In the genomic region with DNA sequence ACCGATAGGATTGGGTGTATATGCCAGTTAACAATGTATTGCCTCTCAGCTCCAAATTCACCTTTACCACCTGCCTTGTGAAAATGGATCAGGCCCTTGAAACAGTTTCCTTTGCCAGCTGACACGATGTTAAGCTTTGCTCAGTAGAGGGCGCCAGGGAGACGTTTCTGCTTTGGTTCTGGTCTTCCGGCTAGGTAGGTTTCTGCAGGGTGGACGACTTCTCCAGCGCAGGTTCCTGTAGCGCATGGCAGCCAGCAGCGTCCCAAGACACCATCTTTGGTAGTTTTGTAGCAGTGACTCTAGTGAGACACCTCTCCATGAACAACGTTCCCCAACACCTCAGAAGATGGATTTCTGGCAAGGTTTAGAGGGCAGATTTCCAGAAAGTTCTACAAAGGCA, we compare ENCODE assay signal across 8 cellular contexts. TPM values are rescaled to one million over a fixed set of nuclear protein-coding genes. Genes with fewer than 3 reads are reported as not detected.
DNase-seq lines count a peak whose midpoint lies in the region; ATAC-seq and TF ChIP-seq lines count a peak whose summit lies in the region.

No MANE protein-coding gene starts in this region.

- H3K4me3 Mint-ChIP-seq in activated CD4-positive, alpha-beta T cell treated with anti-CD3 and anti-CD28 coated beads for 36 hours, result no peak overlapping the region
- H3K4me3 Mint-ChIP-seq in activated naive CD8-positive, alpha-beta T cell treated with anti-CD3 and anti-CD28 coated beads, Interleukin-2, amount 50 U/mL, for 24 hours, result no peak overlapping the region
- H3K4me3 Mint-ChIP-seq in progenitor cell of endocrine pancreas (ENCODE audit: low read depth), result no peak overlapping the region

- peak; percentile 66 for ATAC-seq in activated CD4-positive, alpha-beta T cell treated with anti-CD3 and anti-CD28 coated beads for 36 hours
- ATAC-seq in activated naive CD8-positive, alpha-beta T cell treated with anti-CD3 and anti-CD28 coated beads, Interleukin-2, amount 50 U/mL, for 24 hours, result no peak
- ATAC-seq in GM18870 (IDR thresholded peaks at IDR 0.05; ENCODE audit: unreplicated experiment) (no peak), GM21529 (IDR thresholded peaks at IDR 0.05; ENCODE audit: unreplicated experiment) (no peak)

- CTCF ChIA-PET in activated CD4-positive, alpha-beta T cell treated with anti-CD3 and anti-CD28 coated beads for 36 hours (lab: Charles Lee), result interaction anchor here (0.6 to 2.5 kb wide), 8 partner anchors 9 to 1076 kb away, joined by 3 to 10 read pairs (median 4); no protein-coding TSS in a partner anchor

- DNase-seq in activated CD4-positive, alpha-beta T cell treated with anti-CD3 and anti-CD28 coated beads for 36 hours, result peak; percentile 66
- DNase-seq in activated CD4-positive, alpha-beta T cell treated with anti-CD3 and anti-CD28 coated beads, Interleukin-2, amount 50 U/mL, for 1 hour, result no peak
- DNase-seq in HL-60 (ENCODE audit: low read depth in 1 of 2, low spot score in 1 of 2), result no peak
- peak; percentile 41 for DNase-seq in activated naive CD8-positive, alpha-beta T cell treated with anti-CD3 and anti-CD28 coated beads, Interleukin-2, amount 50 U/mL, for 24 hours
- DNase-seq in progenitor cell of endocrine pancreas (ENCODE audit: low spot score, unreplicated experiment), result no peak
- no peak for DNase-seq in DMS153 treated with DMSO at 0.1 percent for 48 hours (lab: John Stamatoyannopoulos, UW; ENCODE audit: unreplicated experiment)

- peaks cover 7% of the 10 kb centered on the region for H3K4me1 Mint-ChIP-seq in activated CD4-positive, alpha-beta T cell treated with anti-CD3 and anti-CD28 coated beads for 36 hours
- H3K4me1 Mint-ChIP-seq in activated naive CD8-positive, alpha-beta T cell treated with anti-CD3 and anti-CD28 coated beads, Interleukin-2, amount 50 U/mL, for 24 hours, result no peaks in the 10 kb centered on the region
- no peaks in the 10 kb centered on the region for H3K4me1 Mint-ChIP-seq in progenitor cell of endocrine pancreas (ENCODE audit: low read depth)

- H3K9me3 Mint-ChIP-seq in activated CD4-positive, alpha-beta T cell treated with anti-CD3 and anti-CD28 coated beads for 36 hours (ENCODE audit: low read depth), result no peaks in the 10 kb centered on the region
- no peaks in the 10 kb centered on the region for H3K9me3 Mint-ChIP-seq in activated naive CD8-positive, alpha-beta T cell treated with anti-CD3 and anti-CD28 coated beads, Interleukin-2, amount 50 U/mL, for 24 hours
- peaks cover 4% of the 10 kb centered on the region for H3K9me3 Mint-ChIP-seq in progenitor cell of endocrine pancreas (ENCODE audit: low read depth)

- POLR2A ChIA-PET in activated CD4-positive, alpha-beta T cell treated with anti-CD3 and anti-CD28 coated beads for 36 hours (lab: Charles Lee), result no interaction called here

- H3K27ac Mint-ChIP-seq in activated CD4-positive, alpha-beta T cell treated with anti-CD3 and anti-CD28 coated beads for 36 hours, result no peak overlapping the region
- H3K27ac Mint-ChIP-seq in activated naive CD8-positive, alpha-beta T cell treated with anti-CD3 and anti-CD28 coated beads, Interleukin-2, amount 50 U/mL, for 24 hours, result no peak overlapping the region
- H3K27ac Mint-ChIP-seq in progenitor cell of endocrine pancreas, result no peak overlapping the region

- no peak overlapping the region for H3K4me3 ChIP-seq in HL-60 (replicated peaks; ENCODE audit: insufficient read depth, low read length)

- no peak overlapping the region for H3K27ac ChIP-seq in HL-60 (replicated peaks)

- intact Hi-C loops in activated CD4-positive, alpha-beta T cell treated with anti-CD3 and anti-CD28 coated beads for 36 hours (cut with DNase I, micrococcal nuclease), result no loop called here

- peak; percentile 27 for TF ChIP-seq CTCF in HL-60 (IDR thresholded peaks at IDR 0.05; ENCODE audit: insufficient read depth, low read length)
- peak; percentile 37 for TF ChIP-seq CTCF in progenitor cell of endocrine pancreas (IDR thresholded peaks at IDR 0.05; ENCODE audit: unreplicated experiment)

- H3K27me3 Mint-ChIP-seq in activated CD4-positive, alpha-beta T cell treated with anti-CD3 and anti-CD28 coated beads for 36 hours, result no peaks in the 10 kb centered on the region
- peaks cover 8% of the 10 kb centered on the region for H3K27me3 Mint-ChIP-seq in activated naive CD8-positive, alpha-beta T cell treated with anti-CD3 and anti-CD28 coated beads, Interleukin-2, amount 50 U/mL, for 24 hours
- H3K27me3 Mint-ChIP-seq in progenitor cell of endocrine pancreas, result no peaks in the 10 kb centered on the region

- no peaks in the 10 kb centered on the region for H3K36me3 Mint-ChIP-seq in activated CD4-positive, alpha-beta T cell treated with anti-CD3 and anti-CD28 coated beads for 36 hours (ENCODE audit: low read depth)
- no peaks in the 10 kb centered on the region for H3K36me3 Mint-ChIP-seq in activated naive CD8-positive, alpha-beta T cell treated with anti-CD3 and anti-CD28 coated beads, Interleukin-2, amount 50 U/mL, for 24 hours (ENCODE audit: low read depth)
- no peaks in the 10 kb centered on the region for H3K36me3 Mint-ChIP-seq in progenitor cell of endocrine pancreas (ENCODE audit: insufficient read depth)

- H3K27me3 ChIP-seq in HL-60 (ENCODE audit: insufficient read depth, poor library complexity, severe bottlenecking), result peaks cover 2% of the 10 kb centered on the region

RNA-seq across cellular contexts. Expression of gene SYCE1L, which starts 24.0 kb away (rescaled TPM):
- 1 to 10 TPM; 4.3 to 7.1 TPM for total RNA-seq in activated CD4-positive, alpha-beta T cell treated with anti-CD3 and anti-CD28 coated beads for 36 hours
- total RNA-seq in progenitor cell of endocrine pancreas, result 25.6 and 27.2 TPM in 2 replicates

RNA-seq across cellular contexts. Expression of gene MON1B, which starts 32.2 kb away (rescaled TPM):
- total RNA-seq in activated CD4-positive, alpha-beta T cell treated with anti-CD3 and anti-CD28 coated beads for 36 hours, result 10 to 100 TPM; 58.0 to 63.4 TPM
- total RNA-seq in progenitor cell of endocrine pancreas, result 55.0 and 55.4 TPM in 2 replicates

Comparison
In these comparisons a context has a peak if more than half of its experiments do, and no peak if none do; other contexts are left out.
1. DNase-seq: peak in activated CD4-positive, alpha-beta T cell treated with anti-CD3 and anti-CD28 coated beads for 36 hours (single experiment) and activated naive CD8-positive, alpha-beta T cell treated with anti-CD3 and anti-CD28 coated beads, Interleukin-2, amount 50 U/mL, for 24 hours (single experiment); none in activated CD4-positive, alpha-beta T cell treated with anti-CD3 and anti-CD28 coated beads, Interleukin-2, amount 50 U/mL, for 1 hour (single experiment), HL-60 (0 of 2), progenitor cell of endocrine pancreas (single experiment) and DMS153 treated with DMSO at 0.1 percent for 48 hours (single experiment).